ENCODE assay signal across 10 cellular contexts in genomic region chr3:50170689-50171088, GRCh38. TPM values are rescaled to one million over a fixed set of nuclear protein-coding genes. Genes with fewer than 3 reads are reported as not detected.
DNase-seq lines count a peak whose midpoint lies in the region; ATAC-seq, FAIRE-seq and TF ChIP-seq lines count a peak whose summit lies in the region.
"Had no signal": no experiment of that assay in that cellular context is flagged by ENCODE, and none has a peak within 500 bp of the region (broad histone marks: within the 10 kb centered on the region; RNA-seq: fewer than 3 reads in every experiment).

No MANE protein-coding gene starts in this region.

- H3K9me3 ChIP-seq in WERI-Rb-1 (ENCODE audit: severe bottlenecking) = no peaks in the 10 kb centered on the region

- H3K27ac ChIP-seq in brain microvascular endothelial cell (no peak overlapping the region), temporal lobe (ENCODE audit: low read depth, low read length) (peak overlapping the region; percentile 47), WERI-Rb-1 (no peak overlapping the region)
- H3K27ac ChIP-seq: PC-9 had no signal

- H3K36me3 ChIP-seq in brain microvascular endothelial cell (replicated peaks) (no peaks in the 10 kb centered on the region), WERI-Rb-1 (peaks cover 97% of the 10 kb centered on the region)

- in situ Hi-C loops in brain microvascular endothelial cell (cut with HindIII; ENCODE audit: low pct_ligation_motif_present, low sequenced_read_pairs) = no loop called here

- no peak overlapping the region for H3K4me3 ChIP-seq in brain microvascular endothelial cell (ENCODE audit: low read depth, low read length)
- no peak overlapping the region for H3K4me3 ChIP-seq in WERI-Rb-1 (ENCODE audit: low read depth, low read length)
- H3K4me3 ChIP-seq: coronary artery, PC-9 had no signal

- DNase-seq in HTR-8/SVneo (ENCODE audit: insufficient read length, low spot score) (peak; percentile 74), brain microvascular endothelial cell (peak; percentile 60), kidney tubule cell (ENCODE audit: low spot score) (peak; percentile 78), WERI-Rb-1 (no peak)
- no peak for DNase-seq in activated effector memory CD4-positive, alpha-beta T cell treated with Interleukin-2 at 50 U/mL for 16 hours

- no peak for TF ChIP-seq CTCF in brain microvascular endothelial cell (IDR thresholded peaks at IDR 0.05; ENCODE audit: low read depth, low read length, missing control alignments)
- no peak for TF ChIP-seq CTCF in WERI-Rb-1 (IDR thresholded peaks at IDR 0.05; ENCODE audit: low read depth, low read length)

- no peaks in the 10 kb centered on the region for H3K27me3 ChIP-seq in brain microvascular endothelial cell (replicated peaks)
- H3K27me3 ChIP-seq in WERI-Rb-1 (ENCODE audit: insufficient read depth, low read depth, severe bottlenecking) = no peaks in the 10 kb centered on the region

- ATAC-seq in GM18861 (IDR thresholded peaks at IDR 0.05; ENCODE audit: unreplicated experiment) = no peak
- no peak for ATAC-seq in GM18907 (IDR thresholded peaks at IDR 0.05; ENCODE audit: unreplicated experiment)

- peak; percentile 94 for FAIRE-seq in HTR-8/SVneo (lab: Jason Lieb, UNC)

RNA-seq across cellular contexts. Expression of gene SEMA3F, which starts 15.6 kb away (rescaled TPM):
- total RNA-seq in temporal lobe = 8.9 TPM

RNA-seq across cellular contexts. Expression of gene GNAT1, which starts 20.7 kb away (rescaled TPM):
- total RNA-seq in temporal lobe = not detected
- total RNA-seq: PC-9 had no signal

RNA-seq across cellular contexts. Expression of gene SLC38A3, which starts 34.4 kb away (rescaled TPM):
- 5.4 TPM for total RNA-seq in temporal lobe

Comparison
In these comparisons a context has a peak if more than half of its experiments do, and no peak if none do; other contexts are left out.
1. DNase-seq: peak in HTR-8/SVneo (single experiment), brain microvascular endothelial cell (single experiment) and kidney tubule cell (single experiment); none in WERI-Rb-1 (single experiment) and activated effector memory CD4-positive, alpha-beta T cell treated with Interleukin-2 at 50 U/mL for 16 hours (single experiment).